Comparison of ENCODE assay signal across 22 cellular contexts in genomic region chr11:57469268-57469667, GRCh38. TPM values are rescaled to one million over a fixed set of nuclear protein-coding genes. Genes with fewer than 3 reads are reported as not detected.
DNase-seq lines count a peak whose midpoint lies in the region; ATAC-seq, FAIRE-seq and TF ChIP-seq lines count a peak whose summit lies in the region.
"Had no signal": no experiment of that assay in that cellular context is flagged by ENCODE, and none has a peak within 500 bp of the region (broad histone marks: within the 10 kb centered on the region; RNA-seq: fewer than 3 reads in every experiment).

No MANE protein-coding gene starts in this region.

- H3K27ac ChIP-seq in A549 (no peak overlapping the region), GM23338 (ENCODE audit: low read depth) (no peak overlapping the region), K562 (ENCODE audit: extremely low read depth, low read depth, low read length) (no peak overlapping the region)
- H3K27ac ChIP-seq: BLaER1 treated with 17β-estradiol and CSF1 and Interleukin-3, amounts not matched to agents 10 nM and 100 nM; C4-2B had no signal

- no peak for ATAC-seq in A549
- no peak for ATAC-seq in GM23338
- no peak for ATAC-seq in K562
- ATAC-seq: CD8-positive, alpha-beta T cell had no signal

- H3K27ac Mint-ChIP-seq in GM23338, result no peak overlapping the region
- H3K27ac Mint-ChIP-seq: B cell; CD4-positive, alpha-beta T cell; CD8-positive, alpha-beta T cell had no signal

- 58% methylated on average over 5 of the region's 5 CpGs for WGBS in A549 (ENCODE audit: missing lambda C conversion rate)
- 41% methylated on average over 5 of the region's 5 CpGs for WGBS in K562 (ENCODE audit: insufficient coverage, low coverage, missing lambda C conversion rate)

- TF ChIP-seq EP300 in A549 (IDR thresholded peaks at IDR 0.05), result no peak
- no peak for TF ChIP-seq EP300 in K562 (IDR thresholded peaks at IDR 0.05; ENCODE audit: low read length)

- H3K9me2 ChIP-seq in GM23338 (ENCODE audit: insufficient read depth), result no peaks in the 10 kb centered on the region

- no peaks in the 10 kb centered on the region; the same call in 2 of the 3 replicates for H3K9me3 Mint-ChIP-seq in GM23338
- H3K9me3 Mint-ChIP-seq: CD4-positive, alpha-beta T cell; CD8-positive, alpha-beta T cell had no signal

- intact Hi-C loops in K562 (cut with micrococcal nuclease), result no loop called here

- 0 out of 2 replicates have a peak, but pooled peaks cover 20% of the 10 kb centered on the region for H3F3A ChIP-seq in GM23338 (replicated peaks; ENCODE audit: low read depth)

- FAIRE-seq in A549 (lab: Jason Lieb, UNC), result no peak
- no peak for FAIRE-seq in K562 (lab: Jason Lieb, UNC)
- FAIRE-seq: A204.1, D721Med, G401.6, GM12891, GM19239 had no signal

- H3K79me2 ChIP-seq in GM23338 (replicated peaks; ENCODE audit: insufficient read depth) (0 out of 2 replicates have a peak, but pooled peaks cover 3% of the 10 kb centered on the region), K562 (ENCODE audit: control insufficient read depth, insufficient read depth, low read length) (no peaks in the 10 kb centered on the region)

- H3K4me3 ChIP-seq in A549, result no peak overlapping the region
- H3K4me3 ChIP-seq in GM23338, result no peak overlapping the region
- H3K4me3 ChIP-seq in K562, result no peak overlapping the region
- H3K4me3 ChIP-seq: BLaER1 treated with 17β-estradiol and CSF1 and Interleukin-3, amounts not matched to agents 10 nM and 100 nM had no signal

- DNase-seq in A549 (ENCODE audit: low read depth in 1 of 2, low spot score in 1 of 2) (no peak), GM23338 (ENCODE audit: low spot score) (no peak), K562 (ENCODE audit: extremely low read depth in 1 of 4, low spot score in 3 of 4) (no peak), NCI-H187 (lab: John Stamatoyannopoulos, UW) (no peak), NCI-H1436 treated with DMSO at 0.1 percent for 48 hours (lab: John Stamatoyannopoulos, UW) (no peak)
- DNase-seq in activated naive CD4-positive, alpha-beta T cell (lab: John Stamatoyannopoulos, UW), result no peak
- DNase-seq: 8988T; AML-193; Caco-2; Calu3; CD4-positive, alpha-beta T cell; CD8-positive, alpha-beta T cell; DMS79 treated with DMSO at 0.1 percent for 48 hours; GF-D8 had no signal

- no peak overlapping the region for H3K4me3 Mint-ChIP-seq in GM23338
- H3K4me3 Mint-ChIP-seq: B cell; CD4-positive, alpha-beta T cell; CD8-positive, alpha-beta T cell had no signal

- BruUV-seq in K562 (replicated peaks; lab: Mats Ljungman, UMichigan), result no TSS peak

- H3K9me1 ChIP-seq in K562 (ENCODE audit: control insufficient read depth, insufficient read depth, low read length), result no peaks in the 10 kb centered on the region

- H3K4me2 ChIP-seq in A549 (no peak overlapping the region), GM23338 (peak overlapping the region; percentile 68; the same call in 1 of the 2 replicates), K562 (ENCODE audit: insufficient read depth, low read length) (no peak overlapping the region)
- H3K4me2 ChIP-seq: BLaER1 treated with 17β-estradiol and CSF1 and Interleukin-3, amounts not matched to agents 10 nM and 100 nM had no signal

- H3K4me1 ChIP-seq in A549 (peaks cover 9% of the 10 kb centered on the region), GM23338 (ENCODE audit: insufficient read depth) (peaks cover 37% of the 10 kb centered on the region), K562 (replicated peaks in 1 of 2; ENCODE audit: control insufficient read depth in 2 of 2, insufficient read depth in 2 of 2, low read length in 2 of 2) (peaks cover 16 to 25% of the 10 kb centered on the region in 2 experiments)
- H3K4me1 ChIP-seq: Caco-2 had no signal

- no peaks in the 10 kb centered on the region; the same call in 1 of the 2 replicates for H4K20me1 ChIP-seq in GM23338 (replicated peaks; ENCODE audit: insufficient read depth)
- H4K20me1 ChIP-seq in K562 (replicated peaks; ENCODE audit: control insufficient read depth, insufficient read depth, low read length), result no peaks in the 10 kb centered on the region; the same call in 1 of the 2 replicates

- POLR2A ChIA-PET in A549 (lab: Yijun Ruan, JAX) (no interaction called here), K562 (lab: Yijun Ruan, JAX) (no interaction called here)

- H2AFZ ChIP-seq in GM23338 (no peak overlapping the region), K562 (ENCODE audit: low read depth, low read length) (no peak overlapping the region)

- CTCF ChIA-PET in A549 (lab: Yijun Ruan, JAX), result interaction anchor here (0.8 to 8.7 kb wide), 4 partner anchors 10 to 120 kb away, joined by 4 to 102 read pairs (median 38); partner anchors contain the start of gene RTN4RL2
- CTCF ChIA-PET in K562 (lab: Yijun Ruan, JAX; ENCODE audit: low intra/inter-chr PET ratio), result no interaction called here

- no peak for TF ChIP-seq POLR2A in A549 (IDR thresholded peaks at IDR 0.05; ENCODE audit: low read length)
- TF ChIP-seq POLR2A in K562 (conservative IDR thresholded peaks at IDR 0.05), result no peak

- TF ChIP-seq CTCF in A549 (IDR thresholded peaks at IDR 0.05) (no peak), GM23338 (conservative IDR thresholded peaks at IDR 0.05; ENCODE audit: low read depth in 2 of 2) (no peak), K562 (IDR thresholded peaks at IDR 0.05 in 2 of 3, conservative IDR thresholded peaks at IDR 0.05 in 1 of 3; ENCODE audit: insufficient read depth in 2 of 3, low read depth in 1 of 3, low read length in 3 of 3) (no peak)

- peaks cover 16% of the 10 kb centered on the region for H3K27me3 Mint-ChIP-seq in GM23338 (ENCODE audit: insufficient read depth, low read depth, poor library complexity)

- TF ChIP-seq RAD21 in A549 (conservative IDR thresholded peaks at IDR 0.05 in 1 of 2, IDR thresholded peaks at IDR 0.05 in 1 of 2), result no peak
- no peak for TF ChIP-seq RAD21 in K562 (CRISPR knock-in tag; conservative IDR thresholded peaks at IDR 0.05 in 1 of 2, IDR thresholded peaks at IDR 0.05 in 1 of 2)

- H3K4me1 Mint-ChIP-seq in GM23338, result peaks cover 40% of the 10 kb centered on the region

- in situ Hi-C loops in K562 (cut with MboI), result no loop called here

- no peaks in the 10 kb centered on the region for H3K27me3 ChIP-seq in GM23338 (ENCODE audit: insufficient read depth)
- no peaks in the 10 kb centered on the region for H3K27me3 ChIP-seq in K562 (ENCODE audit: control insufficient read depth in 2 of 2, insufficient read depth in 2 of 2, low read length in 2 of 2)
- H3K27me3 ChIP-seq: BLaER1 treated with 17β-estradiol and CSF1 and Interleukin-3, amounts not matched to agents 10 nM and 100 nM had no signal

- H3K36me3 ChIP-seq in GM23338 (ENCODE audit: insufficient read depth), result no peaks in the 10 kb centered on the region; the same call in 1 of the 2 replicates
- peaks cover 3% of the 10 kb centered on the region; the same call in 1 of the 3 replicates for H3K36me3 ChIP-seq in K562 (ENCODE audit: control insufficient read depth, insufficient read depth, low read length)

- H3K9me3 ChIP-seq in A549 (no peaks in the 10 kb centered on the region), K562 (replicated peaks; ENCODE audit: control insufficient read depth, insufficient read depth, low read depth, low read length) (no peaks in the 10 kb centered on the region)
- H3K9me3 ChIP-seq: BLaER1 treated with 17β-estradiol and CSF1 and Interleukin-3, amounts not matched to agents 10 nM and 100 nM; Caco-2 had no signal

- no peak overlapping the region for H3K9ac ChIP-seq in K562 (ENCODE audit: insufficient read depth in 1 of 2, low read depth in 2 of 2, low read length in 2 of 2)

- H3K36me3 Mint-ChIP-seq in GM23338 (ENCODE audit: low read depth), result peaks cover 40% of the 10 kb centered on the region
- H3K36me3 Mint-ChIP-seq: CD8-positive, alpha-beta T cell had no signal

RNA-seq across cellular contexts. Expression of gene RTN4RL2, which starts 8.9 kb away (rescaled TPM):
- polyA plus RNA-seq in A549 (2011; rRNA removed) (9.2 and 10.6 TPM in 2 replicates), A549 (2017; fragmentation: RNase III; extraction: RNeasy Plus Mini Kit Qiagen cat#74134 plus additional on column Dnase treatment) (23.7 to 27.4 TPM (median 25.8 TPM) in 3 replicates), GM23338 (2016; fragmentation: Nextera tagmentation; extraction: Ambion mirVana) (13.1 and 13.9 TPM in 2 replicates), K562 (2011; rRNA removed) (0.06 and 0.30 TPM in 2 replicates), K562 (2014; fragmentation: Illumina TruSeq; extraction: Trizol) (0.34 and 1.1 TPM in 2 replicates), K562 (2014; fragmentation: Nextera tagmentation; extraction: Ambion mirVana) (not detected), K562 (2014; rRNA removed) (0.69 and 0.82 TPM in 2 replicates)
- polyA plus RNA-seq in A549 (2012; cell fraction: cytosol; rRNA removed), result 60.9 and 116 TPM in 2 replicates
- 56.5 and 87.5 TPM in 2 replicates for polyA plus RNA-seq in A549 (2012; cell fraction: nucleus; rRNA removed)
- polyA minus RNA-seq in A549 (2011; rRNA and poly(A)+ RNA removed), result 4.1 and 8.9 TPM in 2 replicates
- total RNA-seq in GM23338 (2014; rRNA removed; shearing (Covaris generic)), result 15.9 and 16.1 TPM in 2 replicates
- not detected in 2 replicates for total RNA-seq in K562 (2011; cell fraction: chromatin; rRNA removed; ENCODE audit: low replicate concordance)
- total RNA-seq in K562 (2011; cell fraction: nucleolus; rRNA removed), result 0.50 and 0.53 TPM in 2 replicates
- 0.46 and 1.2 TPM in 2 replicates for total RNA-seq in K562 (2011; cell fraction: nucleoplasm; rRNA removed)
- total RNA-seq in K562 (2014; rRNA removed) (0.29 TPM in 1 of 2 replicates, not detected in the other), K562 (2014; rRNA removed; fragmentation: Illumina TruSeq; extraction: Trizol) (not detected in 2 replicates), K562 (2015; rRNA removed; fragmentation: Illumina TruSeq; extraction: Trizol) (0.07 TPM in 1 of 2 replicates, not detected in the other), K562 (2021) (1.8 and 1.9 TPM in 2 replicates)
- 0.07 and 0.21 TPM in 2 replicates for polyA plus RNA-seq in K562 (2011; cell fraction: cytosol; rRNA removed)
- polyA plus RNA-seq in K562 (2011; cell fraction: nucleus; rRNA removed), result 0.25 and 0.47 TPM in 2 replicates
- 1.5 and 5.3 TPM in 2 replicates for polyA plus RNA-seq in K562 (2012)
- polyA minus RNA-seq in K562 (2011; rRNA and poly(A)+ RNA removed), result not detected in 2 replicates
- not detected in 2 replicates for polyA minus RNA-seq in K562 (2011; cell fraction: cytosol; rRNA and poly(A)+ RNA removed)
- polyA minus RNA-seq in K562 (2011; cell fraction: nucleus; rRNA and poly(A)+ RNA removed), result 0.54 TPM in 1 of 2 replicates, not detected in the other

RNA-seq across cellular contexts. Expression of gene SLC43A3, which starts 42.3 kb away (rescaled TPM):
- 0.30 TPM in 2 replicates for polyA plus RNA-seq in A549 (2011; rRNA removed)
- 0.19 and 0.30 TPM in 2 replicates for polyA plus RNA-seq in A549 (2012; cell fraction: cytosol; rRNA removed)
- 0.52 and 1.5 TPM in 2 replicates for polyA plus RNA-seq in A549 (2012; cell fraction: nucleus; rRNA removed)
- polyA plus RNA-seq in A549 (2017; fragmentation: RNase III; extraction: RNeasy Plus Mini Kit Qiagen cat#74134 plus additional on column Dnase treatment), result 0.12 to 0.22 TPM (median 0.13 TPM) in 3 replicates
- 0.33 and 0.83 TPM in 2 replicates for polyA minus RNA-seq in A549 (2011; rRNA and poly(A)+ RNA removed)
- 23.7 and 24.8 TPM in 2 replicates for total RNA-seq in GM23338 (2014; rRNA removed; shearing (Covaris generic))
- polyA plus RNA-seq in GM23338 (2016; fragmentation: Nextera tagmentation; extraction: Ambion mirVana), result 11.5 and 14.3 TPM in 2 replicates
- total RNA-seq in K562 (2011; cell fraction: chromatin; rRNA removed; ENCODE audit: low replicate concordance), result 241 and 427 TPM in 2 replicates
- total RNA-seq in K562 (2011; cell fraction: nucleolus; rRNA removed), result 393 and 402 TPM in 2 replicates
- 340 and 369 TPM in 2 replicates for total RNA-seq in K562 (2011; cell fraction: nucleoplasm; rRNA removed)
- total RNA-seq in K562 (2014; rRNA removed), result 98.9 and 141 TPM in 2 replicates
- total RNA-seq in K562 (2014; rRNA removed; fragmentation: Illumina TruSeq; extraction: Trizol), result 120 and 132 TPM in 2 replicates
- total RNA-seq in K562 (2015; rRNA removed; fragmentation: Illumina TruSeq; extraction: Trizol), result 135 and 143 TPM in 2 replicates
- total RNA-seq in K562 (2021), result 254 and 257 TPM in 2 replicates
- polyA plus RNA-seq in K562 (2011; rRNA removed), result 141 and 235 TPM in 2 replicates
- polyA plus RNA-seq in K562 (2011; cell fraction: cytosol; rRNA removed), result 358 and 452 TPM in 2 replicates
- polyA plus RNA-seq in K562 (2011; cell fraction: nucleus; rRNA removed), result 327 and 364 TPM in 2 replicates
- polyA plus RNA-seq in K562 (2012), result 192 and 193 TPM in 2 replicates
- 244 and 281 TPM in 2 replicates for polyA plus RNA-seq in K562 (2014; fragmentation: Illumina TruSeq; extraction: Trizol)
- polyA plus RNA-seq in K562 (2014; fragmentation: Nextera tagmentation; extraction: Ambion mirVana), result 100 to 1,000 TPM in 1 of 2 experiments, 10 to 100 TPM in 1; 63.7 to 216 TPM
- polyA plus RNA-seq in K562 (2014; rRNA removed), result 139 and 160 TPM in 2 replicates
- 162 and 237 TPM in 2 replicates for polyA minus RNA-seq in K562 (2011; rRNA and poly(A)+ RNA removed)
- polyA minus RNA-seq in K562 (2011; cell fraction: cytosol; rRNA and poly(A)+ RNA removed), result 86.6 and 143 TPM in 2 replicates
- 116 and 125 TPM in 2 replicates for polyA minus RNA-seq in K562 (2011; cell fraction: nucleus; rRNA and poly(A)+ RNA removed)
- total RNA-seq: Caco-2 had no signal

RNA-seq across cellular contexts. Expression of gene SLC43A1, which starts 46.2 kb away (rescaled TPM):
- polyA plus RNA-seq in A549 (2011; rRNA removed) (4.6 and 5.3 TPM in 2 replicates), A549 (2017; fragmentation: RNase III; extraction: RNeasy Plus Mini Kit Qiagen cat#74134 plus additional on column Dnase treatment) (1.0 to 1.3 TPM (median 1.1 TPM) in 3 replicates), GM23338 (2016; fragmentation: Nextera tagmentation; extraction: Ambion mirVana) (19.6 and 19.7 TPM in 2 replicates), K562 (2011; rRNA removed) (24.6 and 30.6 TPM in 2 replicates), K562 (2014; fragmentation: Illumina TruSeq; extraction: Trizol) (33.4 and 37.3 TPM in 2 replicates), K562 (2014; fragmentation: Nextera tagmentation; extraction: Ambion mirVana) (1 to 10 TPM; 2.6 to 3.8 TPM), K562 (2014; rRNA removed) (29.9 and 30.6 TPM in 2 replicates)
- polyA plus RNA-seq in A549 (2012; cell fraction: cytosol; rRNA removed), result 3.5 and 4.4 TPM in 2 replicates
- 8.6 and 10.7 TPM in 2 replicates for polyA plus RNA-seq in A549 (2012; cell fraction: nucleus; rRNA removed)
- 8.3 and 8.7 TPM in 2 replicates for polyA minus RNA-seq in A549 (2011; rRNA and poly(A)+ RNA removed)
- total RNA-seq in GM23338 (2014; rRNA removed; shearing (Covaris generic)), result 49.7 and 49.8 TPM in 2 replicates
- 70.0 and 187 TPM in 2 replicates for total RNA-seq in K562 (2011; cell fraction: chromatin; rRNA removed; ENCODE audit: low replicate concordance)
- 140 and 142 TPM in 2 replicates for total RNA-seq in K562 (2011; cell fraction: nucleolus; rRNA removed)
- total RNA-seq in K562 (2011; cell fraction: nucleoplasm; rRNA removed), result 97.5 and 106 TPM in 2 replicates
- total RNA-seq in K562 (2014; rRNA removed) (32.0 and 36.4 TPM in 2 replicates), K562 (2014; rRNA removed; fragmentation: Illumina TruSeq; extraction: Trizol) (14.8 and 17.3 TPM in 2 replicates), K562 (2015; rRNA removed; fragmentation: Illumina TruSeq; extraction: Trizol) (16.1 and 17.8 TPM in 2 replicates), K562 (2021) (41.8 and 42.9 TPM in 2 replicates)
- polyA plus RNA-seq in K562 (2011; cell fraction: cytosol; rRNA removed), result 32.9 and 51.5 TPM in 2 replicates
- 72.6 and 94.2 TPM in 2 replicates for polyA plus RNA-seq in K562 (2011; cell fraction: nucleus; rRNA removed)
- 24.9 and 86.3 TPM in 2 replicates for polyA plus RNA-seq in K562 (2012)
- polyA minus RNA-seq in K562 (2011; rRNA and poly(A)+ RNA removed), result 23.7 and 32.9 TPM in 2 replicates
- polyA minus RNA-seq in K562 (2011; cell fraction: cytosol; rRNA and poly(A)+ RNA removed), result 24.3 and 29.1 TPM in 2 replicates
- polyA minus RNA-seq in K562 (2011; cell fraction: nucleus; rRNA and poly(A)+ RNA removed), result 38.5 and 48.2 TPM in 2 replicates

Comparison
In these comparisons a context has a peak if more than half of its experiments do, and no peak if none do; other contexts are left out.
1. Of the 35 proteins assayed by ChIP-seq in both K562 and A549: peak only in K562: CHD4; only in A549: none; in both: HDAC2 and KDM1A; in neither: 31; mixed calls (peak in some experiments, not most) for 1.